8 cellular contexts compared by ENCODE assay signal in genomic region chr6:113971786-113972185, GRCh38. TPM values are rescaled to one million over a fixed set of nuclear protein-coding genes. Genes with fewer than 3 reads are reported as not detected.
DNase-seq lines count a peak whose midpoint lies in the region; ATAC-seq and TF ChIP-seq lines count a peak whose summit lies in the region.

No MANE protein-coding gene starts in this region.

- intact Hi-C loops in A673 (cut with micrococcal nuclease; ENCODE audit: unreplicated experiment) = no loop called here

- H3K4me1 ChIP-seq in A673 (ENCODE audit: insufficient read depth, low read length, poor library complexity, severe bottlenecking) (peaks cover 19% of the 10 kb centered on the region), smooth muscle cell (ENCODE audit: low read depth) (peaks cover 24% of the 10 kb centered on the region)

- 88% methylated on average over 2 of the region's 2 CpGs for WGBS in smooth muscle cell (ENCODE audit: low lambda C conversion rate)

- peaks cover 25% of the 10 kb centered on the region for H3K4me1 Mint-ChIP-seq in T-helper 17 cell

- H3F3A ChIP-seq in smooth muscle cell (ENCODE audit: low read depth) = peaks cover 4% of the 10 kb centered on the region

- CTCF ChIA-PET in A673 (lab: Charles Lee) = no interaction called here

- H3K36me3 Mint-ChIP-seq in T-helper 17 cell (ENCODE audit: low read depth) = peaks cover 6% of the 10 kb centered on the region

- H3K4me2 ChIP-seq in smooth muscle cell = peak overlapping the region; percentile 91

- peak; percentile 9 for DNase-seq in A673 (ENCODE audit: low spot score)
- DNase-seq in T-helper 17 cell = no peak
- DNase-seq in globus pallidus (ENCODE audit: low spot score) = peak; percentile 34
- no peak for DNase-seq in smooth muscle cell (lab: John Stamatoyannopoulos, UW; ENCODE audit: unreplicated experiment)
- DNase-seq in stimulated activated CD8-positive, alpha-beta memory T cell treated with anti-CD3 and anti-CD28 coated beads, Interleukin-4, amount 100 ng/mL, for 48 hours = no peak
- no peak for DNase-seq in cortex of kidney (lab: John Stamatoyannopoulos, UW)

- H3K9me3 ChIP-seq in A673 (ENCODE audit: low read depth, low read length, poor library complexity, severe bottlenecking) (no peaks in the 10 kb centered on the region), T-helper 17 cell (ENCODE audit: control insufficient read depth, low read length, poor library complexity, severe bottlenecking) (no peaks in the 10 kb centered on the region), smooth muscle cell (replicated peaks; ENCODE audit: low read depth) (no peaks in the 10 kb centered on the region)

- H3K4me3 Mint-ChIP-seq in T-helper 17 cell = peak overlapping the region; percentile 98

- H4K20me1 ChIP-seq in smooth muscle cell (ENCODE audit: low read depth) = peaks cover 31% of the 10 kb centered on the region

- peak overlapping the region; percentile 88 for H2AFZ ChIP-seq in smooth muscle cell (ENCODE audit: low read depth)

- ATAC-seq in T-helper 17 cell (no peak), GM21737 (IDR thresholded peaks at IDR 0.05; ENCODE audit: unreplicated experiment) (no peak)

- H3K27me3 ChIP-seq in A673 (replicated peaks; ENCODE audit: insufficient read depth, low read depth, low read length, poor library complexity) (no peaks in the 10 kb centered on the region), smooth muscle cell (ENCODE audit: low read depth) (no peaks in the 10 kb centered on the region)

- H3K27me3 Mint-ChIP-seq in T-helper 17 cell = no peaks in the 10 kb centered on the region

- peaks cover 41% of the 10 kb centered on the region for H3K79me2 ChIP-seq in smooth muscle cell (ENCODE audit: low read depth)

- POLR2A ChIA-PET in A673 (lab: Charles Lee; ENCODE audit: low non-redundant PET) = no interaction called here

- H3K9ac ChIP-seq in smooth muscle cell (ENCODE audit: low read depth) = no peak overlapping the region

- H3K4me3 ChIP-seq in A673 (ENCODE audit: low read depth, low read length, poor library complexity, severe bottlenecking) = no peak overlapping the region
- H3K4me3 ChIP-seq in GM08714 (ENCODE audit: low read length) = peak overlapping the region; percentile 24; the same call in 1 of the 2 replicates
- peak overlapping the region; percentile 91 for H3K4me3 ChIP-seq in smooth muscle cell

- H3K27ac Mint-ChIP-seq in T-helper 17 cell = no peak overlapping the region

- no peak overlapping the region for H3K27ac ChIP-seq in A673 (ENCODE audit: low read depth, low read length, poor library complexity, severe bottlenecking)
- peak overlapping the region; percentile 81 for H3K27ac ChIP-seq in smooth muscle cell (ENCODE audit: low read depth)

- TF ChIP-seq CTCF in A673 (conservative IDR thresholded peaks at IDR 0.05; ENCODE audit: low read depth, low read length) = no peak
- no peak for TF ChIP-seq CTCF in smooth muscle cell (IDR thresholded peaks at IDR 0.05; ENCODE audit: borderline replicate concordance, insufficient read depth, poor library complexity, severe bottlenecking)

- H3K36me3 ChIP-seq in A673 (ENCODE audit: insufficient read depth, low read length, poor library complexity, severe bottlenecking) = no peaks in the 10 kb centered on the region
- H3K36me3 ChIP-seq in smooth muscle cell (ENCODE audit: low read depth) = no peaks in the 10 kb centered on the region

- BruUV-seq in A673 (replicated peaks; lab: Mats Ljungman, UMichigan) = TSS peak; percentile 63

RNA-seq across cellular contexts. Expression of gene HDAC2, which starts 0.8 kb away (rescaled TPM):
- total RNA-seq in A673 (2021) (257 and 266 TPM in 2 replicates), T-helper 17 cell (10 to 100 TPM; 38.4 to 50.1 TPM), smooth muscle cell (192 and 228 TPM in 2 replicates)
- polyA plus RNA-seq in smooth muscle cell = 198 and 199 TPM in 2 replicates

Comparison
In these comparisons a context has a peak if more than half of its experiments do, and no peak if none do; other contexts are left out.
1. DNase-seq: peak in A673 (single experiment) and globus pallidus (single experiment); none in T-helper 17 cell (0 of 3), smooth muscle cell (single experiment), stimulated activated CD8-positive, alpha-beta memory T cell treated with anti-CD3 and anti-CD28 coated beads, Interleukin-4, amount 100 ng/mL, for 48 hours (single experiment) and cortex of kidney (single experiment).